ENCODE assay signal across 23 cellular contexts in the genomic region with DNA sequence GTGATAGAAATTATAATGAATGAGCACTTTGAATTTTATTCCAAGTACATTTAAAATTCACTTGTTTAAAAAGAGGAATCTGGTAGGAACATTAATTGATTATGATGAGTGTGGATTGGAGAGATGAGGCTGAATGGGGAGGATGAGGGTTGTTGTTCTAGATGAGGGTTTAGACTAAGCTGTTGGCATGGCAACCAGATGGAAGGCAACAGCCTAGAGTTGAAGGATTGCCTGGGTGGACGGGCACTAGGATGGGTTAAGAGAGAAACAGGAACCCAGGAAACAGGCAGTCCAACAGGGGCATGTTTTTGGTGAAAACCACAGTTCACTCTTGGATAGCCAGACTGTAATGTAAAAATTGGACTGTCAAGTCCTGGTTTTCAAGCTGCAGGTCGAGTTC.
A peak's percentile ranks its signal among the peaks of the same experiment; 100 is the strongest.
DNase-seq lines count a peak whose midpoint lies in the region; ATAC-seq and TF ChIP-seq lines count a peak whose summit lies in the region.
"Had no signal": no experiment of that assay in that cellular context is flagged by ENCODE, and none has a peak within 500 bp of the region (broad histone marks: within the 10 kb centered on the region; RNA-seq: fewer than 3 reads in every experiment).

No MANE protein-coding gene starts in this region.

- peak overlapping the region; percentile 44; the same call in 1 of the 2 replicates for H3K27ac Mint-ChIP-seq in HFFc6
- no peak overlapping the region for H3K27ac Mint-ChIP-seq in WTC11
- H3K27ac Mint-ChIP-seq: T-helper 1 cell treated with Interleukin-12 subunit alpha and Interleukin-12 subunit beta and Interleukin-4 antibody, amounts not matched to agents 30 μg/mL and 1 μg/mL, for 36 hours had no signal

- H3K9me3 Mint-ChIP-seq in HFFc6 = peaks cover 42% of the 10 kb centered on the region
- H3K9me3 Mint-ChIP-seq in WTC11 = peaks cover 15% of the 10 kb centered on the region

- H3K4me3 Mint-ChIP-seq in HFFc6 (no peak overlapping the region), WTC11 (no peak overlapping the region)
- H3K4me3 Mint-ChIP-seq: CD4-positive, alpha-beta memory T cell; H9; T-helper 1 cell treated with Interleukin-12 subunit alpha and Interleukin-12 subunit beta and Interleukin-4 antibody, amounts not matched to agents 30 μg/mL and 1 μg/mL, for 36 hours had no signal

- H3K36me3 Mint-ChIP-seq in HFFc6 (ENCODE audit: low read depth) (peaks cover 11% of the 10 kb centered on the region), WTC11 (peaks cover 8% of the 10 kb centered on the region)

- POLR2A ChIA-PET in WTC11 (lab: Charles Lee) = no interaction called here

- DNase-seq in D341Med (ENCODE audit: low spot score) (peak; percentile 77), HFFc6 (no peak), WTC11 (ENCODE audit: low spot score) (no peak), iPS-NIHi11 (ENCODE audit: low spot score) (peak; percentile 19), NCI-H510A treated with DMSO at 0.1 percent for 48 hours (lab: John Stamatoyannopoulos, UW) (no peak), DMS153 (lab: John Stamatoyannopoulos, UW) (no peak), middle frontal gyrus (ENCODE audit: extremely low spot score, low spot score) (no peak)
- DNase-seq: AML-193; C1 segment of cervical spinal cord; CD4-positive, alpha-beta memory T cell; COR-L47; DMS 273 treated with DMSO at 0.1 percent for 48 hours; GM23248; H9; IMR-90; NCI-H1048; NCI-H1694 treated with DMSO at 0.1 percent for 48 hours; NCI-H2081; NCI-H526 treated with DMSO at 0.1 percent for 48 hours; SK-N-SH; SW 1271 had no signal

- no peaks in the 10 kb centered on the region for H3K4me1 Mint-ChIP-seq in HFFc6 (ENCODE audit: low read depth)
- H3K4me1 Mint-ChIP-seq in WTC11 = peaks cover 27% of the 10 kb centered on the region
- H3K4me1 Mint-ChIP-seq: CD4-positive, alpha-beta memory T cell had no signal

- CTCF ChIA-PET in WTC11 (lab: Charles Lee) = no interaction called here

- ATAC-seq in WTC11 = peak; percentile 67
- ATAC-seq: A549 had no signal

- H3K27me3 Mint-ChIP-seq in HFFc6 (ENCODE audit: insufficient read depth) (peaks cover 2% of the 10 kb centered on the region; the same call in 1 of the 2 replicates), WTC11 (ENCODE audit: low read depth) (no peaks in the 10 kb centered on the region)
- H3K27me3 Mint-ChIP-seq: CD4-positive, alpha-beta memory T cell had no signal

- TF ChIP-seq CTCF in HFFc6 (IDR thresholded peaks at IDR 0.05) = no peak
- no peak for TF ChIP-seq CTCF in WTC11 (IDR thresholded peaks at IDR 0.05)

TF ChIP-seq in WTC11, 78 proteins besides CTCF, POLR2A, EP300 and RAD21:
- TF ChIP-seq ZNF232 (CRISPR knock-in tag; IDR thresholded peaks at IDR 0.05) (no peak), TCF7 (CRISPR knock-in tag; IDR thresholded peaks at IDR 0.05; ENCODE audit: low read depth) (no peak), NFYB (CRISPR knock-in tag; conservative IDR thresholded peaks at IDR 0.05; ENCODE audit: low read depth) (no peak), PRRX2 (CRISPR knock-in tag; IDR thresholded peaks at IDR 0.05) (no peak), CREM (CRISPR knock-in tag; IDR thresholded peaks at IDR 0.05) (no peak), ETV6 (CRISPR knock-in tag; IDR thresholded peaks at IDR 0.05) (no peak), MXD4 (CRISPR knock-in tag; IDR thresholded peaks at IDR 0.05; ENCODE audit: borderline replicate concordance) (no peak)
- TF ChIP-seq, protein P1, sequence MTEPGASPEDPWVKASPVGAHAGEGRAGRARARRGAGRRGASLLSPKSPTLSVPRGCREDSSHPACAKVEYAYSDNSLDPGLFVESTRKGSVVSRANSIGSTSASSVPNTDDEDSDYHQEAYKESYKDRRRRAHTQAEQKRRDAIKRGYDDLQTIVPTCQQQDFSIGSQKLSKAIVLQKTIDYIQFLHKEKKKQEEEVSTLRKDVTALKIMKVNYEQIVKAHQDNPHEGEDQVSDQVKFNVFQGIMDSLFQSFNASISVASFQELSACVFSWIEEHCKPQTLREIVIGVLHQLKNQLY (CRISPR knock-in tag; IDR thresholded peaks at IDR 0.05) = no peak
- TF ChIP-seq, protein P2, sequence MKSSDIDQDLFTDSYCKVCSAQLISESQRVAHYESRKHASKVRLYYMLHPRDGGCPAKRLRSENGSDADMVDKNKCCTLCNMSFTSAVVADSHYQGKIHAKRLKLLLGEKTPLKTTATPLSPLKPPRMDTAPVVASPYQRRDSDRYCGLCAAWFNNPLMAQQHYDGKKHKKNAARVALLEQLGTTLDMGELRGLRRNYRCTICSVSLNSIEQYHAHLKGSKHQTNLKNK (CRISPR knock-in tag; IDR thresholded peaks at IDR 0.05) = no peak
- TF ChIP-seq, protein P3, sequence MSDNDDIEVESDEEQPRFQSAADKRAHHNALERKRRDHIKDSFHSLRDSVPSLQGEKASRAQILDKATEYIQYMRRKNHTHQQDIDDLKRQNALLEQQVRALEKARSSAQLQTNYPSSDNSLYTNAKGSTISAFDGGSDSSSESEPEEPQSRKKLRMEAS (CRISPR knock-in tag; IDR thresholded peaks at IDR 0.05) = no peak
- TF ChIP-seq, protein P4, sequence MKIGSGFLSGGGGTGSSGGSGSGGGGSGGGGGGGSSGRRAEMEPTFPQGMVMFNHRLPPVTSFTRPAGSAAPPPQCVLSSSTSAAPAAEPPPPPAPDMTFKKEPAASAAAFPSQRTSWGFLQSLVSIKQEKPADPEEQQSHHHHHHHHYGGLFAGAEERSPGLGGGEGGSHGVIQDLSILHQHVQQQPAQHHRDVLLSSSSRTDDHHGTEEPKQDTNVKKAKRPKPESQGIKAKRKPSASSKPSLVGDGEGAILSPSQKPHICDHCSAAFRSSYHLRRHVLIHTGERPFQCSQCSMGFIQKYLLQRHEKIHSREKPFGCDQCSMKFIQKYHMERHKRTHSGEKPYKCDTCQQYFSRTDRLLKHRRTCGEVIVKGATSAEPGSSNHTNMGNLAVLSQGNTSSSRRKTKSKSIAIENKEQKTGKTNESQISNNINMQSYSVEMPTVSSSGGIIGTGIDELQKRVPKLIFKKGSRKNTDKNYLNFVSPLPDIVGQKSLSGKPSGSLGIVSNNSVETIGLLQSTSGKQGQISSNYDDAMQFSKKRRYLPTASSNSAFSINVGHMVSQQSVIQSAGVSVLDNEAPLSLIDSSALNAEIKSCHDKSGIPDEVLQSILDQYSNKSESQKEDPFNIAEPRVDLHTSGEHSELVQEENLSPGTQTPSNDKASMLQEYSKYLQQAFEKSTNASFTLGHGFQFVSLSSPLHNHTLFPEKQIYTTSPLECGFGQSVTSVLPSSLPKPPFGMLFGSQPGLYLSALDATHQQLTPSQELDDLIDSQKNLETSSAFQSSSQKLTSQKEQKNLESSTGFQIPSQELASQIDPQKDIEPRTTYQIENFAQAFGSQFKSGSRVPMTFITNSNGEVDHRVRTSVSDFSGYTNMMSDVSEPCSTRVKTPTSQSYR (CRISPR knock-in tag; IDR thresholded peaks at IDR 0.05) = no peak
- TF ChIP-seq, protein P5, sequence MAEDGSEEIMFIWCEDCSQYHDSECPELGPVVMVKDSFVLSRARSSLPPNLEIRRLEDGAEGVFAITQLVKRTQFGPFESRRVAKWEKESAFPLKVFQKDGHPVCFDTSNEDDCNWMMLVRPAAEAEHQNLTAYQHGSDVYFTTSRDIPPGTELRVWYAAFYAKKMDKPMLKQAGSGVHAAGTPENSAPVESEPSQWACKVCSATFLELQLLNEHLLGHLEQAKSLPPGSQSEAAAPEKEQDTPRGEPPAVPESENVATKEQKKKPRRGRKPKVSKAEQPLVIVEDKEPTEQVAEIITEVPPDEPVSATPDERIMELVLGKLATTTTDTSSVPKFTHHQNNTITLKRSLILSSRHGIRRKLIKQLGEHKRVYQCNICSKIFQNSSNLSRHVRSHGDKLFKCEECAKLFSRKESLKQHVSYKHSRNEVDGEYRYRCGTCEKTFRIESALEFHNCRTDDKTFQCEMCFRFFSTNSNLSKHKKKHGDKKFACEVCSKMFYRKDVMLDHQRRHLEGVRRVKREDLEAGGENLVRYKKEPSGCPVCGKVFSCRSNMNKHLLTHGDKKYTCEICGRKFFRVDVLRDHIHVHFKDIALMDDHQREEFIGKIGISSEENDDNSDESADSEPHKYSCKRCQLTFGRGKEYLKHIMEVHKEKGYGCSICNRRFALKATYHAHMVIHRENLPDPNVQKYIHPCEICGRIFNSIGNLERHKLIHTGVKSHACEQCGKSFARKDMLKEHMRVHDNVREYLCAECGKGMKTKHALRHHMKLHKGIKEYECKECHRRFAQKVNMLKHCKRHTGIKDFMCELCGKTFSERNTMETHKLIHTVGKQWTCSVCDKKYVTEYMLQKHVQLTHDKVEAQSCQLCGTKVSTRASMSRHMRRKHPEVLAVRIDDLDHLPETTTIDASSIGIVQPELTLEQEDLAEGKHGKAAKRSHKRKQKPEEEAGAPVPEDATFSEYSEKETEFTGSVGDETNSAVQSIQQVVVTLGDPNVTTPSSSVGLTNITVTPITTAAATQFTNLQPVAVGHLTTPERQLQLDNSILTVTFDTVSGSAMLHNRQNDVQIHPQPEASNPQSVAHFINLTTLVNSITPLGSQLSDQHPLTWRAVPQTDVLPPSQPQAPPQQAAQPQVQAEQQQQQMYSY (CRISPR knock-in tag; IDR thresholded peaks at IDR 0.05) = no peak
- TF ChIP-seq, protein P6, sequence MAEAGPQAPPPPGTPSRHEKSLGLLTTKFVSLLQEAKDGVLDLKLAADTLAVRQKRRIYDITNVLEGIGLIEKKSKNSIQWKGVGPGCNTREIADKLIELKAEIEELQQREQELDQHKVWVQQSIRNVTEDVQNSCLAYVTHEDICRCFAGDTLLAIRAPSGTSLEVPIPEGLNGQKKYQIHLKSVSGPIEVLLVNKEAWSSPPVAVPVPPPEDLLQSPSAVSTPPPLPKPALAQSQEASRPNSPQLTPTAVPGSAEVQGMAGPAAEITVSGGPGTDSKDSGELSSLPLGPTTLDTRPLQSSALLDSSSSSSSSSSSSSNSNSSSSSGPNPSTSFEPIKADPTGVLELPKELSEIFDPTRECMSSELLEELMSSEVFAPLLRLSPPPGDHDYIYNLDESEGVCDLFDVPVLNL (CRISPR knock-in tag; IDR thresholded peaks at IDR 0.05; ENCODE audit: borderline replicate concordance, low read depth) = no peak
- TF ChIP-seq, protein P7, sequence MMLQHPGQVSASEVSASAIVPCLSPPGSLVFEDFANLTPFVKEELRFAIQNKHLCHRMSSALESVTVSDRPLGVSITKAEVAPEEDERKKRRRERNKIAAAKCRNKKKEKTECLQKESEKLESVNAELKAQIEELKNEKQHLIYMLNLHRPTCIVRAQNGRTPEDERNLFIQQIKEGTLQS (CRISPR knock-in tag; conservative IDR thresholded peaks at IDR 0.05) = no peak

Comparison
In these comparisons a context has a peak if more than half of its experiments do, and no peak if none do; other contexts are left out.
1. DNase-seq: peak in D341Med (single experiment) and iPS-NIHi11 (single experiment); none in HFFc6 (single experiment), WTC11 (single experiment), NCI-H510A treated with DMSO at 0.1 percent for 48 hours (single experiment), DMS153 (single experiment) and middle frontal gyrus (single experiment).